8 cellular contexts compared by ENCODE assay signal in genomic region chr2:165795011-165795410, GRCh38. TPM values are rescaled to one million over a fixed set of nuclear protein-coding genes. Genes with fewer than 3 reads are reported as not detected.
DNase-seq lines count a peak whose midpoint lies in the region; ATAC-seq and TF ChIP-seq lines count a peak whose summit lies in the region.

No MANE protein-coding gene starts in this region.

- no peak for TF ChIP-seq EP300 in stomach (IDR thresholded peaks at IDR 0.05)

- DNase-seq in left ventricle myocardium inferior (no peak), Right ventricle myocardium inferior (ENCODE audit: missing footprints) (no peak), LoVo (ENCODE audit: low spot score) (peak; percentile 48), esophagus squamous epithelium (lab: John Stamatoyannopoulos, UW) (no peak), stomach (no peak), NCI-H526 (lab: John Stamatoyannopoulos, UW) (no peak), WERI-Rb-1 (no peak)
- no peak for DNase-seq in central memory CD4-positive, alpha-beta T cell

- intact Hi-C loops in left ventricle myocardium inferior (cut with micrococcal nuclease) (no loop called here), Right ventricle myocardium inferior (cut with DNase I) (no loop called here), esophagus squamous epithelium (cut with DNase I) (no loop called here), stomach (cut with DNase I; ENCODE audit: low total_unique reads) (no loop called here)

- H3K27ac ChIP-seq in left ventricle myocardium inferior (replicated peaks) (no peak overlapping the region), esophagus squamous epithelium (peak overlapping the region; percentile 93 to 97 (median 97)), stomach (peak overlapping the region; percentile 90 to 99 (median 96)), WERI-Rb-1 (no peak overlapping the region)

- H3K27me3 ChIP-seq in left ventricle myocardium inferior (ENCODE audit: low read depth): peaks cover 60% of the 10 kb centered on the region
- peaks cover 0 to 17% (median 0%) of the 10 kb centered on the region in 4 donors for H3K27me3 ChIP-seq in esophagus squamous epithelium
- peaks cover 0 to 21% (median 11%) of the 10 kb centered on the region in 3 donors for H3K27me3 ChIP-seq in stomach
- H3K27me3 ChIP-seq in WERI-Rb-1 (ENCODE audit: insufficient read depth, low read depth, severe bottlenecking): no peaks in the 10 kb centered on the region

- peak overlapping the region; percentile 67 for H3K4me3 ChIP-seq in left ventricle myocardium inferior
- peak overlapping the region; percentile 75 to 89 (median 78) for H3K4me3 ChIP-seq in esophagus squamous epithelium
- H3K4me3 ChIP-seq in stomach: peak overlapping the region; percentile 52 to 63 (median 54)
- no peak overlapping the region for H3K4me3 ChIP-seq in WERI-Rb-1 (ENCODE audit: low read depth, low read length)

- H3K36me3 ChIP-seq in left ventricle myocardium inferior (no peaks in the 10 kb centered on the region), esophagus squamous epithelium (no peaks in the 10 kb centered on the region), stomach (no peaks in the 10 kb centered on the region), WERI-Rb-1 (no peaks in the 10 kb centered on the region)

- ATAC-seq in Right ventricle myocardium inferior: no peak

- 21 to 36% methylated on average over 2 of the region's 2 CpGs for WGBS in esophagus squamous epithelium, 2 donors
- WGBS in stomach, 5 donors: 16 to 31% (median 26%) methylated on average over 2 of the region's 2 CpGs

- no peak for TF ChIP-seq CTCF in left ventricle myocardium inferior (IDR thresholded peaks at IDR 0.05; ENCODE audit: borderline replicate concordance)
- no peak for TF ChIP-seq CTCF in esophagus squamous epithelium (IDR thresholded peaks at IDR 0.05)
- no peak for TF ChIP-seq CTCF in stomach (IDR thresholded peaks at IDR 0.05)
- no peak for TF ChIP-seq CTCF in WERI-Rb-1 (IDR thresholded peaks at IDR 0.05; ENCODE audit: low read depth, low read length)

- H3K9me3 ChIP-seq in left ventricle myocardium inferior (replicated peaks): no peaks in the 10 kb centered on the region
- no peaks in the 10 kb centered on the region for H3K9me3 ChIP-seq in esophagus squamous epithelium
- H3K9me3 ChIP-seq in stomach: no peaks in the 10 kb centered on the region
- H3K9me3 ChIP-seq in WERI-Rb-1 (ENCODE audit: severe bottlenecking): no peaks in the 10 kb centered on the region

- peaks cover 19% of the 10 kb centered on the region for H3K4me1 ChIP-seq in left ventricle myocardium inferior
- H3K4me1 ChIP-seq in esophagus squamous epithelium: peaks cover 0 to 51% (median 2%) of the 10 kb centered on the region in 3 donors
- peaks cover 11 to 46% (median 23%) of the 10 kb centered on the region in 4 donors for H3K4me1 ChIP-seq in stomach

- TF ChIP-seq POLR2A in esophagus squamous epithelium (IDR thresholded peaks at IDR 0.05) (no peak), stomach (IDR thresholded peaks at IDR 0.05) (no peak)

RNA-seq across cellular contexts. Expression of gene GALNT3, which starts 1.0 kb away (rescaled TPM):
- total RNA-seq in left ventricle myocardium inferior (0.08 TPM), Right ventricle myocardium inferior (not detected), esophagus squamous epithelium (10 to 100 TPM; 28.4 to 76.0 (median 43.3) TPM), stomach (100 to 1,000 TPM in 1 of 5 donors, 10 to 100 TPM in 4; 15.2 to 134 (median 80.8) TPM)
- polyA plus RNA-seq in stomach: 10 to 100 TPM; 16.2 to 32.7 (median 24.2) TPM

Comparison
In these comparisons a context has a peak if more than half of its experiments do, and no peak if none do; other contexts are left out.
1. H3K27ac ChIP-seq: peak in esophagus squamous epithelium (4 of 4) and stomach (5 of 5); none in left ventricle myocardium inferior (single experiment) and WERI-Rb-1 (single experiment).
2. RNA of gene GALNT3, which starts 1.0 kb away (total RNA-seq): 15.2 to 134 TPM in stomach and 28.4 to 76.0 TPM in esophagus squamous epithelium; 0.08 TPM in left ventricle myocardium inferior (single experiment) and not detected in Right ventricle myocardium inferior (single experiment); every median in the first group is over 10 times any median in the second.